ENCODE assay signal across 21 cellular contexts in genomic region chr17:81794509-81794908, GRCh38. TPM values are rescaled to one million over a fixed set of nuclear protein-coding genes. Genes with fewer than 3 reads are reported as not detected.
DNase-seq lines count a peak whose midpoint lies in the region; ATAC-seq, FAIRE-seq and TF ChIP-seq lines count a peak whose summit lies in the region.
"Had no signal": no experiment of that assay in that cellular context is flagged by ENCODE, and none has a peak within 500 bp of the region (broad histone marks: within the 10 kb centered on the region; RNA-seq: fewer than 3 reads in every experiment).

No MANE protein-coding gene starts in this region.

- no peak for FAIRE-seq in kidney (lab: Jason Lieb, UNC)
- FAIRE-seq: colon, GM12878 had no signal

- no peaks in the 10 kb centered on the region for H3K9me3 ChIP-seq in cardiac muscle cell (ENCODE audit: low read depth)
- no peaks in the 10 kb centered on the region for H3K9me3 ChIP-seq in left ventricle myocardium inferior (replicated peaks)
- no peaks in the 10 kb centered on the region for H3K9me3 ChIP-seq in Panc1 (ENCODE audit: control insufficient read depth, insufficient read depth, low read depth, low read length)
- H3K9me3 ChIP-seq in kidney (ENCODE audit: control insufficient read depth in 1 of 2, low read length in 2 of 2): no peaks in the 10 kb centered on the region
- no peaks in the 10 kb centered on the region for H3K9me3 ChIP-seq in upper lobe of left lung
- H3K9me3 ChIP-seq: MG63, vagina had no signal

- CTCF ChIA-PET in Panc1 (lab: Charles Lee): interaction anchor here (1.0 kb wide), 1 partner anchor 59 kb away, joined by 4 read pairs; no protein-coding TSS in a partner anchor

- WGBS in upper lobe of left lung, 2 donors: 30 to 35% methylated on average over 6 to 8 of the region's 8 CpGs

- in situ Hi-C loops in Panc1 (cut with HindIII; ENCODE audit: low pct_unique_long_range_greater_than_20kb, low sequenced_read_pairs): no loop called here

- peak; percentile 88 for ATAC-seq in Panc1
- ATAC-seq in upper lobe of left lung (ENCODE audit: low FRiP score in 2 of 2): peak; percentile 69 to 96
- no peak for ATAC-seq in HG03521 (IDR thresholded peaks at IDR 0.05; ENCODE audit: unreplicated experiment)
- ATAC-seq: activated naive CD8-positive, alpha-beta T cell treated with anti-CD3 and anti-CD28 coated beads, Interleukin-2, amount 50 U/mL, for 24 hours; GM12878 had no signal

- H3K4me1 ChIP-seq in cardiac muscle cell (ENCODE audit: low read depth) (no peaks in the 10 kb centered on the region), left ventricle myocardium inferior (no peaks in the 10 kb centered on the region), Panc1 (ENCODE audit: control insufficient read depth, insufficient read depth, low read length) (no peaks in the 10 kb centered on the region), kidney (ENCODE audit: control insufficient read depth in 1 of 2, insufficient read depth in 1 of 2, low read depth in 1 of 2, low read length in 2 of 2) (no peaks in the 10 kb centered on the region), upper lobe of left lung (peaks cover 0 to 8% (median 1%) of the 10 kb centered on the region in 4 donors)
- H3K4me1 ChIP-seq: vagina had no signal

- TF ChIP-seq CTCF in cardiac muscle cell (IDR thresholded peaks at IDR 0.05; ENCODE audit: low read depth, low read length) (no peak), left ventricle myocardium inferior (IDR thresholded peaks at IDR 0.05; ENCODE audit: borderline replicate concordance) (no peak), Panc1 (IDR thresholded peaks at IDR 0.05) (no peak), kidney (IDR thresholded peaks at IDR 0.05; ENCODE audit: borderline replicate concordance, extremely low read depth, insufficient read depth) (no peak), upper lobe of left lung (IDR thresholded peaks at IDR 0.05) (no peak)

- DNase-seq in cardiac muscle cell (ENCODE audit: low read depth in 1 of 2, low spot score in 1 of 2): peak; percentile 20 to 42
- no peak for DNase-seq in left ventricle myocardium inferior
- DNase-seq in Panc1 (ENCODE audit: low read depth, low spot score): no peak
- DNase-seq in kidney: peak; percentile 61
- DNase-seq in upper lobe of left lung: peak in 1 of 2 donors; percentile 88
- no peak for DNase-seq in COR-L47 (lab: John Stamatoyannopoulos, UW)
- no peak for DNase-seq in T-helper 1 cell
- DNase-seq: activated naive CD8-positive, alpha-beta T cell treated with anti-CD3 and anti-CD28 coated beads, Interleukin-2, amount 50 U/mL, for 24 hours; DMS79; erythroblast; MG63; NCI-H446; Right ventricle myocardium superior; stimulated activated CD4-positive, alpha-beta T cell treated with anti-CD3 and anti-CD28 coated beads, Interleukin-2, amount 100 ng/mL, for 24 hours had no signal

- H3K27me3 ChIP-seq in cardiac muscle cell: peaks cover under 1% of the 10 kb centered on the region
- peaks cover 24% of the 10 kb centered on the region for H3K27me3 ChIP-seq in left ventricle myocardium inferior (ENCODE audit: low read depth)
- H3K27me3 ChIP-seq in Panc1 (ENCODE audit: control insufficient read depth, insufficient read depth, low read length): no peaks in the 10 kb centered on the region
- no peaks in the 10 kb centered on the region for H3K27me3 ChIP-seq in upper lobe of left lung
- H3K27me3 ChIP-seq: vagina had no signal

- intact Hi-C loops in left ventricle myocardium inferior (cut with micrococcal nuclease): no loop called here
- intact Hi-C loops in Panc1 (cut with micrococcal nuclease; ENCODE audit: unreplicated experiment): no loop called here
- intact Hi-C loops in kidney (cut with DNase I): no loop called here

- H3K9ac ChIP-seq in kidney (ENCODE audit: low read length in 2 of 2): no peak overlapping the region

- no TSS peak for BruUV-seq in Panc1 (replicated peaks; lab: Mats Ljungman, UMichigan)

- H3K4me3 ChIP-seq in cardiac muscle cell: no peak overlapping the region
- no peak overlapping the region for H3K4me3 ChIP-seq in left ventricle myocardium inferior
- no peak overlapping the region for H3K4me3 ChIP-seq in Panc1 (ENCODE audit: low read depth in 2 of 2, low read length in 2 of 2)
- H3K4me3 ChIP-seq in kidney (ENCODE audit: low read length in 2 of 2): no peak overlapping the region
- H3K4me3 ChIP-seq in upper lobe of left lung: no peak overlapping the region
- H3K4me3 ChIP-seq: GM12878, MG63, vagina had no signal

- no peak for TF ChIP-seq EP300 in upper lobe of left lung (IDR thresholded peaks at IDR 0.05)

- POLR2A ChIA-PET in Panc1 (lab: Charles Lee): no interaction called here

- H3K36me3 ChIP-seq in cardiac muscle cell (no peaks in the 10 kb centered on the region), left ventricle myocardium inferior (no peaks in the 10 kb centered on the region), Panc1 (ENCODE audit: control insufficient read depth, insufficient read depth, low read length) (no peaks in the 10 kb centered on the region), kidney (ENCODE audit: control insufficient read depth in 1 of 2, insufficient read depth in 2 of 2, low read length in 2 of 2) (no peaks in the 10 kb centered on the region), upper lobe of left lung (no peaks in the 10 kb centered on the region)
- H3K36me3 ChIP-seq: MG63, vagina had no signal

- no peak for TF ChIP-seq POLR2A in upper lobe of left lung (IDR thresholded peaks at IDR 0.05)

- H3K27ac ChIP-seq in cardiac muscle cell: no peak overlapping the region
- H3K27ac ChIP-seq in left ventricle myocardium inferior (replicated peaks): no peak overlapping the region
- no peak overlapping the region for H3K27ac ChIP-seq in Panc1 (ENCODE audit: low read length)
- H3K27ac ChIP-seq in kidney (ENCODE audit: low read depth in 2 of 2, low read length in 2 of 2): no peak overlapping the region
- H3K27ac ChIP-seq in upper lobe of left lung: no peak overlapping the region
- H3K27ac ChIP-seq: vagina, VCaP had no signal

RNA-seq across cellular contexts. Expression of gene GCGR, which starts 9.4 kb away (rescaled TPM):
- 0.15 TPM in 1 of 2 replicates, not detected in the other for total RNA-seq in cardiac muscle cell
- polyA plus RNA-seq in cardiac muscle cell: 0.79 TPM in 1 of 2 replicates, not detected in the other
- total RNA-seq in left ventricle myocardium inferior: not detected
- 1.6 TPM for total RNA-seq in Panc1 (2021; ENCODE audit: unreplicated experiment)
- polyA plus RNA-seq in Panc1 (2012; ENCODE audit: insufficient read length): 0.74 TPM
- total RNA-seq in kidney: 9.3 TPM
- polyA plus RNA-seq in kidney (ENCODE audit: insufficient read depth, low read depth, low replicate concordance): 37.2 TPM
- total RNA-seq in upper lobe of left lung: 10 to 100 TPM in 1 of 6 donors, not detected in 5; 11.1 TPM
- total RNA-seq: GM12878, Right ventricle myocardium superior, vagina had no signal
- polyA plus RNA-seq: GM12878 had no signal

RNA-seq across cellular contexts. Expression of gene MCRIP1, which starts 38.6 kb away (rescaled TPM):
- 161 and 219 TPM in 2 replicates for total RNA-seq in cardiac muscle cell
- polyA plus RNA-seq in cardiac muscle cell: 179 and 233 TPM in 2 replicates
- 110 TPM for total RNA-seq in left ventricle myocardium inferior
- total RNA-seq in Panc1 (2021; ENCODE audit: unreplicated experiment): 115 TPM
- 128 TPM for polyA plus RNA-seq in Panc1 (2012; ENCODE audit: insufficient read length)
- total RNA-seq in kidney: 88.3 TPM
- 151 TPM for polyA plus RNA-seq in kidney (ENCODE audit: insufficient read depth, low read depth, low replicate concordance)
- total RNA-seq in upper lobe of left lung: 100 to 1,000 TPM in 1 of 6 donors, 10 to 100 TPM in 5; 30.1 to 106 (median 70.1) TPM

RNA-seq across cellular contexts. Expression of gene PPP1R27, which starts 40.3 kb away (rescaled TPM):
- not detected in 2 replicates for total RNA-seq in cardiac muscle cell
- polyA plus RNA-seq in cardiac muscle cell: 1.0 TPM in 1 of 2 replicates, not detected in the other
- 0.25 TPM for total RNA-seq in left ventricle myocardium inferior
- not detected for total RNA-seq in Panc1 (2021; ENCODE audit: unreplicated experiment)
- polyA plus RNA-seq in Panc1 (2012; ENCODE audit: insufficient read length): 0.22 TPM
- not detected for total RNA-seq in kidney
- not detected for polyA plus RNA-seq in kidney (ENCODE audit: insufficient read depth, low read depth, low replicate concordance)
- not detected for total RNA-seq in upper lobe of left lung
- total RNA-seq: mucosa of gallbladder, progenitor cell of endocrine pancreas, Right ventricle myocardium superior, vagina had no signal

Comparison
In these comparisons a context has a peak if more than half of its experiments do, and no peak if none do; other contexts are left out.
1. DNase-seq: peak in cardiac muscle cell (2 of 2) and kidney (single experiment); none in left ventricle myocardium inferior (single experiment), Panc1 (single experiment), COR-L47 (single experiment) and T-helper 1 cell (0 of 5).